Comparison of ENCODE assay signal across 8 cellular contexts in the genomic region with DNA sequence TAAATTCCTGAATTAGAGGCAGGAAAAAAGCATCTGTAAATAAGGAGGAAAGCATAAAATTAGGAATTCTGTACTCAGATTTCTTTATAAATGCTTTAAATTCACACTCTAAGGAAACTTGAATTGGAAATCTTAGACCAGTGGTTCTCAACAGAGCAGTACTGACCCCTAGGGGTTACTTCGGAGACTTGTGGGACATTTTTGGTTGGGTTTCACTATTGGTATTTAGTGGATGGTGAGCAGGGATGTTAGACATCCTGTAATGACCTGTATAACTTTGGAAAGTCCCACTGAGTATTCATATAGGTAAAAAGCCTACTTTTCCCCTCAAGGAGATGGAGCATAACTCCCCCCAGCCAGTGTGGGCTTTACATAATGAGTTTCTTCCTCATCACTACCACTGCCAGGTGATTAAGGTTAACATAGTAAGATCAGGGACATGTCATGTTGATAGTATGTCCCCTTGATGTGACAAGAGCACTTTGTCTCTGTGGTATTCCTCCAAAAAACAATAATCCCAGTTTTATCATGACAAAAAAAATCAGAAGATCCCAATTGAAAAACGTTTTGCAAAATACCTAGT. TPM values are rescaled to one million over a fixed set of nuclear protein-coding genes. Genes with fewer than 3 reads are reported as not detected.
DNase-seq lines count a peak whose midpoint lies in the region; ATAC-seq and TF ChIP-seq lines count a peak whose summit lies in the region.

No MANE protein-coding gene starts in this region.

- peaks cover 3% of the 10 kb centered on the region for H4K20me1 ChIP-seq in neural progenitor cell (ENCODE audit: low read depth)

- H3K36me3 ChIP-seq in neural progenitor cell (peaks cover 8% of the 10 kb centered on the region), aorta (ENCODE audit: control insufficient read depth in 1 of 2, insufficient read depth in 2 of 2, low read length in 1 of 2) (peaks cover 0 to 3% of the 10 kb centered on the region in 2 donors)

- peaks cover 7% of the 10 kb centered on the region for H3K4me1 Mint-ChIP-seq in neural progenitor cell

- TF ChIP-seq CTCF in C4-2B (conservative IDR thresholded peaks at IDR 0.05) (peak; percentile 89), neural progenitor cell (IDR thresholded peaks at IDR 0.05) (peak; percentile 92)

- H3K9me3 Mint-ChIP-seq in neural progenitor cell = no peaks in the 10 kb centered on the region

- no peak overlapping the region for H3K9ac ChIP-seq in neural progenitor cell

- H3K4me1 ChIP-seq in neural progenitor cell (no peaks in the 10 kb centered on the region), aorta (ENCODE audit: control insufficient read depth in 1 of 2, insufficient read depth in 2 of 2, low read length in 2 of 2) (no peaks in the 10 kb centered on the region)

- H3K9me3 ChIP-seq in neural progenitor cell (ENCODE audit: low read depth) = no peaks in the 10 kb centered on the region
- peaks cover 1% of the 10 kb centered on the region for H3K9me3 ChIP-seq in aorta (ENCODE audit: control insufficient read depth, low read length)

- H3K36me3 Mint-ChIP-seq in neural progenitor cell = peaks cover 20% of the 10 kb centered on the region

- no peak overlapping the region for H3K4me3 ChIP-seq in neural progenitor cell
- no peak overlapping the region for H3K4me3 ChIP-seq in aorta (ENCODE audit: low read length in 2 of 2)

- H3K27ac ChIP-seq in C4-2B (no peak overlapping the region), neural progenitor cell (no peak overlapping the region), aorta (ENCODE audit: low read depth in 1 of 2, low read length in 2 of 2) (no peak overlapping the region)

- no peaks in the 10 kb centered on the region for H3K27me3 Mint-ChIP-seq in neural progenitor cell (ENCODE audit: insufficient read depth, low read depth)

- peak; percentile 70 for DNase-seq in NCI-H2171 treated with DMSO at 0.1 percent for 48 hours (lab: John Stamatoyannopoulos, UW)
- peak; percentile 6 for DNase-seq in activated CD4-positive, alpha-beta T cell treated with anti-CD3 and anti-CD28 coated beads, Interleukin-2, amount 50 U/mL, for 1 hour
- DNase-seq in fibroblast of gingiva (ENCODE audit: low read depth) = peak; percentile 51
- peak; percentile 74 for DNase-seq in neural progenitor cell (ENCODE audit: low spot score)
- no peak for DNase-seq in aorta

- H3K4me3 Mint-ChIP-seq in neural progenitor cell = no peak overlapping the region

- H2AFZ ChIP-seq in neural progenitor cell (replicated peaks) = no peak overlapping the region

- peaks cover 28% of the 10 kb centered on the region for H3F3A ChIP-seq in neural progenitor cell (ENCODE audit: low read depth)

- ATAC-seq in GM18499 (IDR thresholded peaks at IDR 0.05; ENCODE audit: insufficient read depth, unreplicated experiment) (peak; percentile 62), HG02870 (IDR thresholded peaks at IDR 0.05; ENCODE audit: unreplicated experiment) (peak; percentile 71), aorta (ENCODE audit: low FRiP score) (no peak)

- no peaks in the 10 kb centered on the region for H3K27me3 ChIP-seq in neural progenitor cell
- no peaks in the 10 kb centered on the region for H3K27me3 ChIP-seq in aorta (ENCODE audit: control insufficient read depth in 1 of 2, insufficient read depth in 2 of 2, low read length in 1 of 2)

- no peaks in the 10 kb centered on the region for H3K79me2 ChIP-seq in neural progenitor cell (ENCODE audit: low read depth)

- H3K4me2 ChIP-seq in neural progenitor cell = no peak overlapping the region

- intact Hi-C loops in aorta (cut with DNase I) = no loop called here

- no peak overlapping the region for H3K27ac Mint-ChIP-seq in neural progenitor cell

- 7% methylated on average over 2 of the region's 2 CpGs for WGBS in aorta, 2 donors

RNA-seq across cellular contexts. Expression of a gene that starts 31.0 kb away (rescaled TPM):
- total RNA-seq in neural progenitor cell (ENCODE audit: low replicate concordance) (351 and 525 TPM in 2 replicates), aorta (10 to 100 TPM; 43.1 to 49.4 TPM)
- polyA plus RNA-seq in aorta = 10 to 100 TPM; 53.4 to 94.3 TPM

RNA-seq across cellular contexts. Expression of a gene that starts 32.2 kb away (rescaled TPM):
- total RNA-seq in neural progenitor cell (ENCODE audit: low replicate concordance) (16.4 and 16.9 TPM in 2 replicates), aorta (10 to 100 TPM; 22.3 to 23.6 TPM)
- 1 to 10 TPM; 1.5 to 2.4 TPM for polyA plus RNA-seq in aorta

RNA-seq across cellular contexts. Expression of a gene that starts 43.1 kb away (rescaled TPM):
- 0.09 and 1.1 TPM in 2 replicates for total RNA-seq in neural progenitor cell (ENCODE audit: low replicate concordance)
- total RNA-seq in aorta = under 1 TPM; 0.03 TPM
- polyA plus RNA-seq in aorta = under 1 TPM in 1 of 2 donors, not detected in 1; under 0.01 TPM

Comparison
In these comparisons a context has a peak if more than half of its experiments do, and no peak if none do; other contexts are left out.
1. DNase-seq: peak in NCI-H2171 treated with DMSO at 0.1 percent for 48 hours (single experiment), activated CD4-positive, alpha-beta T cell treated with anti-CD3 and anti-CD28 coated beads, Interleukin-2, amount 50 U/mL, for 1 hour (single experiment), fibroblast of gingiva (single experiment) and neural progenitor cell (single experiment); none in aorta (0 of 2).